Comparison of ENCODE assay signal across 23 cellular contexts in the genomic region with DNA sequence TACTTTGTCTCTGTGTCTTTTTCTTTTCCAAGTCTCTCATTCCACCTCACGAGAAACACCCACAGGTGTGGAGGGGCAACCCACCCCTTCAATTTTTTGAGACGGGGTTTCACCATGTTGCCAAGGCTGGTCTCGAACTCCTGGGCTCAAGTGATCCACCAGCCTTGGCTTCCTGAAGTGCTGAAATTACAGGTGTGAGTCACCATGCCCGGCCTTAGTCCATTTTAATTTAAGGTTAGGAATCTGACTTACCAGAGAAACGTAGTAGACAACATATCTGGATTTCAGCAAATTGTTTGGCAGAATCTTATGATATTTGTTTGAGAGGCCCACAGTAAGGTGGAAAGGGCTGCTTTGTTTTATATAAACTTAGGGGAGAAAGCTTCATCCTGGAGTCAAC. TPM values are rescaled to one million over a fixed set of nuclear protein-coding genes. Genes with fewer than 3 reads are reported as not detected.
DNase-seq lines count a peak whose midpoint lies in the region; ATAC-seq and TF ChIP-seq lines count a peak whose summit lies in the region.
"Had no signal": no experiment of that assay in that cellular context is flagged by ENCODE, and none has a peak within 500 bp of the region (broad histone marks: within the 10 kb centered on the region; RNA-seq: fewer than 3 reads in every experiment).

No MANE protein-coding gene starts in this region.

- no peak for ATAC-seq in stimulated activated naive CD8-positive, alpha-beta T cell treated with anti-CD3 and anti-CD28 coated beads, Interleukin-15, Interleukin-2, amounts not matched to agents 100 U/mL and 50 U/mL, for 24 hours
- no peak for ATAC-seq in naive thymus-derived CD8-positive, alpha-beta T cell
- ATAC-seq in GM19023 (IDR thresholded peaks at IDR 0.05; ENCODE audit: unreplicated experiment) = no peak

- no peaks in the 10 kb centered on the region for H3K27me3 Mint-ChIP-seq in stimulated activated naive CD8-positive, alpha-beta T cell treated with anti-CD3 and anti-CD28 coated beads, Interleukin-15, Interleukin-2, amounts not matched to agents 100 ng/mL and 50 ng/mL, for 24 hours
- no peaks in the 10 kb centered on the region for H3K27me3 Mint-ChIP-seq in naive thymus-derived CD8-positive, alpha-beta T cell
- peaks cover 24% of the 10 kb centered on the region for H3K27me3 Mint-ChIP-seq in type B pancreatic cell
- H3K27me3 Mint-ChIP-seq: IgD-negative memory B cell had no signal

- H3K4me3 ChIP-seq in WERI-Rb-1 (ENCODE audit: low read depth, low read length) = no peak overlapping the region
- H3K4me3 ChIP-seq: PC-9, SJSA1 had no signal

- TF ChIP-seq CTCF in WERI-Rb-1 (IDR thresholded peaks at IDR 0.05; ENCODE audit: low read depth, low read length) (no peak), type B pancreatic cell (conservative IDR thresholded peaks at IDR 0.05) (no peak)

- peaks cover 28% of the 10 kb centered on the region for H3K4me1 Mint-ChIP-seq in stimulated activated naive CD8-positive, alpha-beta T cell treated with anti-CD3 and anti-CD28 coated beads, Interleukin-15, Interleukin-2, amounts not matched to agents 100 ng/mL and 50 ng/mL, for 24 hours (ENCODE audit: low read depth)
- peaks cover 9 to 36% (median 26%) of the 10 kb centered on the region in 4 donors for H3K4me1 Mint-ChIP-seq in naive thymus-derived CD8-positive, alpha-beta T cell
- H3K4me1 Mint-ChIP-seq in type B pancreatic cell (ENCODE audit: unreplicated experiment) = peaks cover 13% of the 10 kb centered on the region

- H3K27ac ChIP-seq in WERI-Rb-1 = peak overlapping the region; percentile 41
- H3K27ac ChIP-seq: PC-9, SJSA1 had no signal

- H3K36me3 ChIP-seq in WERI-Rb-1 = no peaks in the 10 kb centered on the region
- H3K36me3 ChIP-seq: BE2C had no signal

- H3K9me3 ChIP-seq in WERI-Rb-1 (ENCODE audit: severe bottlenecking) = no peaks in the 10 kb centered on the region
- H3K9me3 ChIP-seq: BE2C, SJSA1 had no signal

- no peaks in the 10 kb centered on the region for H3K9me3 Mint-ChIP-seq in stimulated activated naive CD8-positive, alpha-beta T cell treated with anti-CD3 and anti-CD28 coated beads, Interleukin-15, Interleukin-2, amounts not matched to agents 100 ng/mL and 50 ng/mL, for 24 hours
- no peaks in the 10 kb centered on the region for H3K9me3 Mint-ChIP-seq in naive thymus-derived CD8-positive, alpha-beta T cell
- H3K9me3 Mint-ChIP-seq in type B pancreatic cell = no peaks in the 10 kb centered on the region
- H3K9me3 Mint-ChIP-seq: IgD-negative memory B cell had no signal

- POLR2A ChIA-PET in naive thymus-derived CD8-positive, alpha-beta T cell (lab: Charles Lee) = interaction anchor here (8.9 kb wide), 1 partner anchor 31 kb away, joined by 102 read pairs; the partner anchor contains the start of gene FBXL15

- peak overlapping the region; percentile 95 for H3K4me3 Mint-ChIP-seq in stimulated activated naive CD8-positive, alpha-beta T cell treated with anti-CD3 and anti-CD28 coated beads, Interleukin-15, Interleukin-2, amounts not matched to agents 100 ng/mL and 50 ng/mL, for 24 hours
- no peak overlapping the region for H3K4me3 Mint-ChIP-seq in naive thymus-derived CD8-positive, alpha-beta T cell
- H3K4me3 Mint-ChIP-seq in type B pancreatic cell = no peak overlapping the region

- H3K27ac Mint-ChIP-seq in stimulated activated naive CD8-positive, alpha-beta T cell treated with anti-CD3 and anti-CD28 coated beads, Interleukin-15, Interleukin-2, amounts not matched to agents 100 ng/mL and 50 ng/mL, for 24 hours = no peak overlapping the region
- H3K27ac Mint-ChIP-seq in naive thymus-derived CD8-positive, alpha-beta T cell = peak overlapping the region in 6 of 10 donors; percentile 31 to 100 (median 90)
- H3K27ac Mint-ChIP-seq in type B pancreatic cell = peak overlapping the region; percentile 53

- H3K27me3 ChIP-seq in WERI-Rb-1 (ENCODE audit: insufficient read depth, low read depth, severe bottlenecking) = no peaks in the 10 kb centered on the region
- H3K27me3 ChIP-seq: BE2C, SJSA1 had no signal

- H3K36me3 Mint-ChIP-seq in stimulated activated naive CD8-positive, alpha-beta T cell treated with anti-CD3 and anti-CD28 coated beads, Interleukin-15, Interleukin-2, amounts not matched to agents 100 ng/mL and 50 ng/mL, for 24 hours (ENCODE audit: low read depth) = peaks cover 14% of the 10 kb centered on the region
- peaks cover 0 to 10% (median 0%) of the 10 kb centered on the region in 3 donors for H3K36me3 Mint-ChIP-seq in naive thymus-derived CD8-positive, alpha-beta T cell
- no peaks in the 10 kb centered on the region for H3K36me3 Mint-ChIP-seq in type B pancreatic cell

- DNase-seq in stimulated activated naive CD8-positive, alpha-beta T cell treated with anti-CD3 and anti-CD28 coated beads, Interleukin-15, Interleukin-2, amounts not matched to agents 100 U/mL and 50 U/mL, for 24 hours = no peak
- DNase-seq in WERI-Rb-1 = no peak
- DNase-seq in naive thymus-derived CD8-positive, alpha-beta T cell = no peak
- DNase-seq in type B pancreatic cell (ENCODE audit: extremely low spot score, unreplicated experiment) = no peak
- DNase-seq in GM03348 (ENCODE audit: low spot score) = no peak
- DNase-seq in C1 segment of cervical spinal cord (lab: John Stamatoyannopoulos, UW) = no peak
- DNase-seq: BE2C, DMS 273 treated with DMSO at 0.1 percent for 48 hours, GF-D8, H7, Kasumi-1, NCI-H1105 treated with DMSO at 0.1 percent for 48 hours, NCI-H1694 treated with DMSO at 0.1 percent for 48 hours, NCI-H2107, NCI-H2227 treated with DMSO at 0.1 percent for 48 hours, NCI-H524, PC-9 had no signal

RNA-seq across cellular contexts. Expression of gene NFKB2, which starts 3.2 kb away (rescaled TPM):
- 100 to 1,000 TPM; 111 to 123 TPM for total RNA-seq in naive thymus-derived CD8-positive, alpha-beta T cell
- polyA plus RNA-seq in naive thymus-derived CD8-positive, alpha-beta T cell = 10 to 100 TPM in 1 of 3 donors, 1 to 10 TPM in 2; 6.1 to 14.6 (median 9.1) TPM
- 29.7 and 47.1 TPM in 2 replicates for total RNA-seq in type B pancreatic cell (ENCODE audit: low replicate concordance)

RNA-seq across cellular contexts. Expression of gene PSD, which starts 26.3 kb away (rescaled TPM):
- 10 to 100 TPM; 11.9 to 13.3 TPM for total RNA-seq in naive thymus-derived CD8-positive, alpha-beta T cell
- 1 to 10 TPM; 4.9 to 5.9 (median 5.3) TPM for polyA plus RNA-seq in naive thymus-derived CD8-positive, alpha-beta T cell
- 7.8 and 9.3 TPM in 2 replicates for total RNA-seq in type B pancreatic cell (ENCODE audit: low replicate concordance)

RNA-seq across cellular contexts. Expression of gene FBXL15, which starts 28.3 kb away (rescaled TPM):
- 10 to 100 TPM; 18.7 to 21.1 TPM for total RNA-seq in naive thymus-derived CD8-positive, alpha-beta T cell
- polyA plus RNA-seq in naive thymus-derived CD8-positive, alpha-beta T cell = 10 to 100 TPM; 26.8 to 35.5 (median 28.5) TPM
- total RNA-seq in type B pancreatic cell (ENCODE audit: low replicate concordance) = 14.8 and 19.0 TPM in 2 replicates

RNA-seq across cellular contexts. Expression of gene CUEDC2, which starts 40.1 kb away (rescaled TPM):
- 10 to 100 TPM; 36.5 to 41.7 TPM for total RNA-seq in naive thymus-derived CD8-positive, alpha-beta T cell
- polyA plus RNA-seq in naive thymus-derived CD8-positive, alpha-beta T cell = 10 to 100 TPM; 60.6 to 76.9 (median 70.8) TPM
- total RNA-seq in type B pancreatic cell (ENCODE audit: low replicate concordance) = 44.5 and 86.1 TPM in 2 replicates

RNA-seq across cellular contexts. Expression of gene C10orf95, which starts 59.0 kb away (rescaled TPM):
- total RNA-seq in naive thymus-derived CD8-positive, alpha-beta T cell = under 1 TPM; 0.52 to 0.73 TPM
- polyA plus RNA-seq in naive thymus-derived CD8-positive, alpha-beta T cell = under 1 TPM; 0.68 to 0.97 (median 0.68) TPM
- 0.75 and 2.3 TPM in 2 replicates for total RNA-seq in type B pancreatic cell (ENCODE audit: low replicate concordance)
- total RNA-seq: Daoy, SJSA1 had no signal
- polyA plus RNA-seq: AG04450 had no signal
